Comparison of ENCODE assay signal across 8 cellular contexts in genomic region chr7:99325597-99326407, GRCh38.
DNase-seq lines count a peak whose midpoint lies in the region; ATAC-seq and TF ChIP-seq lines count a peak whose summit lies in the region.

TSS of gene ARPC1A (plus strand) at chr7:99325898. CDS start at chr7:99333354, 7,456 bp downstream.

- peak; percentile 28 for TF ChIP-seq CTCF in AG10803 (conservative IDR thresholded peaks at IDR 0.05; ENCODE audit: low read length)

- ATAC-seq in GM19035 (IDR thresholded peaks at IDR 0.05; ENCODE audit: unreplicated experiment) = peak; percentile 86
- peak; percentile 87 for ATAC-seq in HG03342 (IDR thresholded peaks at IDR 0.05; ENCODE audit: unreplicated experiment)

- DNase-seq in AG10803 (ENCODE audit: low read depth) (peak; percentile 90), NCI-H446 (lab: John Stamatoyannopoulos, UW) (peak; percentile 62 to 92), iris pigment epithelial cell (ENCODE audit: low read depth) (peak; percentile 94)
- DNase-seq in activated CD4-positive, CD25-positive, alpha-beta regulatory T cell treated with anti-CD3 and anti-CD28 coated beads, Interleukin-2, amount 50 U/mL, for 16 hours (ENCODE audit: low read depth, low spot score) = peak; percentile 81
- peak; percentile 91 for DNase-seq in central memory CD4-positive, alpha-beta T cell
- DNase-seq in stimulated activated CD4-positive, alpha-beta T cell treated with anti-CD3 and anti-CD28 coated beads, Interleukin-12 subunit alpha, Interleukin-12 subunit beta, amount 100 ng/mL, for 24 hours (ENCODE audit: low read depth in 2 of 2) = peak; percentile 82 to 85

- peak within 1 kb of the TSS; percentile 97 for H3K4me3 ChIP-seq in AG10803 (ENCODE audit: low read length)

Comparison
In these comparisons a context has a peak if more than half of its experiments do, and no peak if none do; other contexts are left out.
1. Peak in every context shown above with its lines: DNase-seq, ATAC-seq and H3K4me3 ChIP-seq.